10 cellular contexts compared by ENCODE assay signal in the genomic region with DNA sequence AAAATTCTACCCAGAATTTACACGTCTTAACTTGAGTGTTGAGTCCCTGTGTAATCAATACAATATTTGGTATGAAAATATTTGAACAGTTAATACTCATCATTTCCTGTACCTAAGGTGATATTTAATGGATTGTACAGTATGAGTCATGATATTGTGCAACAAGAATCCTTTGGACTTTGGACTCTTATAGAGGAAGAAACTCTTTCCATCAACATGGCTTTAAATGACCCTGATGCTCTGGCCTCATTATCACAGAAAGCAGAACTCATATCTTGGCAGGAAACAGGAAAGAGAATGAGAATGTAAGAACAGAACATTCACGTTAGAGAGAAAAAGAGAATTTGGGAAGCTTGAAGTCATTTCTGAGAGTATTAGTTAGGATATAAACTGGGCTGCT.
DNase-seq lines count a peak whose midpoint lies in the region; ATAC-seq and TF ChIP-seq lines count a peak whose summit lies in the region.
"Had no signal": no experiment of that assay in that cellular context is flagged by ENCODE, and none has a peak within 500 bp of the region (broad histone marks: within the 10 kb centered on the region; RNA-seq: fewer than 3 reads in every experiment).

No MANE protein-coding gene starts in this region.

- no peaks in the 10 kb centered on the region for H3K36me3 ChIP-seq in colonic mucosa

- DNase-seq in HS-5 (ENCODE audit: low read depth) (peak; percentile 35), NOMO-1 treated with dmso at 0.1 percent for 144 hours (lab: John Stamatoyannopoulos, UW; ENCODE audit: unreplicated experiment) (peak; percentile 79), colonic mucosa (peak; percentile 28), pulmonary artery endothelial cell (ENCODE audit: low read depth, low spot score) (peak; percentile 36), posterior cingulate gyrus (no peak)
- no peak for DNase-seq in activated CD8-positive, alpha-beta memory T cell treated with anti-CD3 and anti-CD28 coated beads for 24 hours
- DNase-seq: activated CD4-positive, alpha-beta memory T cell treated with anti-CD3 and anti-CD28 coated beads, Interleukin-2, amount 10 ng/mL, durations not matched to agents 7 days and 5 days; activated naive CD8-positive, alpha-beta T cell treated with anti-CD3 and anti-CD28 coated beads for 36 hours; DMS 273 treated with DMSO at 0.1 percent for 48 hours had no signal

- ATAC-seq in HG02610 (IDR thresholded peaks at IDR 0.05; ENCODE audit: unreplicated experiment), result no peak

- no peaks in the 10 kb centered on the region for H3K4me1 ChIP-seq in colonic mucosa

- no peak for TF ChIP-seq CTCF in colonic mucosa (IDR thresholded peaks at IDR 0.05)

- intact Hi-C loops in colonic mucosa (cut with DNase I) (no loop called here), posterior cingulate gyrus (cut with DNase I) (no loop called here)

- no peaks in the 10 kb centered on the region for H3K27me3 ChIP-seq in colonic mucosa

- H3K4me3 ChIP-seq in colonic mucosa, result no peak overlapping the region

- H3K27ac ChIP-seq in colonic mucosa, result peak overlapping the region; percentile 73

- no peaks in the 10 kb centered on the region for H3K9me3 ChIP-seq in colonic mucosa

- H3K9ac ChIP-seq in colonic mucosa (ENCODE audit: low read depth in 2 of 2, low read length in 2 of 2), result no peak overlapping the region

Comparison
In these comparisons a context has a peak if more than half of its experiments do, and no peak if none do; other contexts are left out.
1. DNase-seq: peak in HS-5 (single experiment), NOMO-1 treated with dmso at 0.1 percent for 144 hours (single experiment), colonic mucosa (single experiment) and pulmonary artery endothelial cell (single experiment); none in activated CD8-positive, alpha-beta memory T cell treated with anti-CD3 and anti-CD28 coated beads for 24 hours (single experiment) and posterior cingulate gyrus (0 of 10).